Comparison of ENCODE assay signal across 8 cellular contexts in the genomic region with DNA sequence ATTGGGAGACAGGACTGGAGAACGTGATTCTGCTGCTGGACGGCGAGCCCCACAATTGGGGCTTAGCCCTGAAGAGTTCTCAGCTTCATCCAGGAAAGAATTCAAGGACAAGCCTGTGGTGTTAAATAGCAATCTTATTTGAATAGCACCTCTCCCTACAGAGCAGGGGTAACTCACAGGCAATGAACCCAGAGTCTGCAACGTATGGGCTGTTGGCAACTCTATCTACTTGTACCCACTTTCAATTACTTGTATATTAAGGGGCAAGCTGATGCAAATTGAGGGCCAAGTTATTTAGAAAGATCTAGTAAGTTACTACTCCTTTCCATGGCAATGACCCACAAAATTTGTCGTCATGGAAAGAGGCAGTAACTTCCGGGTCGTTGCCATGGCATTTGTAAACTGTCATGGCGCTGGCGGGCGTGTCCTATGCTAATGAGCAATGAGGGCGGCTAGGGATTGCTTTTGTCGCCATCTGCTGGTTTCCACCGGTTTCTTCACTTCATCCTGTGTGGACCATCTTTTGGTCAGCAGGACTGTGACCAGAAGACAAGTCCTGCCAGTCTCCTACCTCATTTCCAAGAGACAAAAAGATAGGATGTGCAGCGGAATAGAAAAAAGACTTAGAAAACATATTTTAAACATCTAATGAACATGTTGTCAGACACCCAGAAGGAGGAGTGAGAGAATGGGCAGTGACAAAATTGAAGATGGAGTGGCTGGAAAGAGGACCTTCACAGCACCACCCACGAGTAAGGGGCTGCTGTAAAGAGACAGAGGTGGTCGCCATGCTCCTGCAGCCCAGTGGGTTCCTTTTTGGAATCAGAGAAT. TPM values are rescaled to one million over a fixed set of nuclear protein-coding genes. Genes with fewer than 3 reads are reported as not detected.
DNase-seq lines count a peak whose midpoint lies in the region; ATAC-seq and TF ChIP-seq lines count a peak whose summit lies in the region.

No MANE protein-coding gene starts in this region.

- peak; percentile 88 for TF ChIP-seq RAD21 in SK-N-SH (IDR thresholded peaks at IDR 0.05; ENCODE audit: low read length)

- POLR2A ChIA-PET in SK-N-SH (lab: Yijun Ruan, JAX): no interaction called here

- no peak for TF ChIP-seq EP300 in SK-N-SH (IDR thresholded peaks at IDR 0.05; ENCODE audit: borderline replicate concordance in 1 of 2, low read depth in 1 of 2, low read length in 1 of 2)
- TF ChIP-seq EP300 in ovary (IDR thresholded peaks at IDR 0.05): peak; percentile 77

- DNase-seq in GM10266 (ENCODE audit: extremely low spot score) (peak; percentile 74), NCI-H1048 (lab: John Stamatoyannopoulos, UW) (peak; percentile 78), SK-N-SH (peak; percentile 79), glutamatergic neuron (peak; percentile 90), ovary (peak; percentile 93 to 98 (median 96)), tibial artery (peak; percentile 96 to 97)
- peak; percentile 91 for DNase-seq in activated naive CD4-positive, alpha-beta T cell treated with anti-CD3 and anti-CD28 coated beads, Interleukin-2, amount 50 U/mL, for 16 hours

- peak overlapping the region in 1 of 2 experiments; percentile 62; a peak in 2 of 4 replicates for H3K27ac ChIP-seq in SK-N-SH (ENCODE audit: low read depth in 2 of 2, low read length in 1 of 2)
- H3K27ac ChIP-seq in ovary: peak overlapping the region; percentile 2 to 66
- H3K27ac ChIP-seq in tibial artery: peak overlapping the region; percentile 68 to 75

- H3K27ac Mint-ChIP-seq in glutamatergic neuron (ENCODE audit: unreplicated experiment): no peak overlapping the region

- H3K9me2 ChIP-seq in SK-N-SH: no peaks in the 10 kb centered on the region

- H3K9ac ChIP-seq in SK-N-SH: no peak overlapping the region

- no peaks in the 10 kb centered on the region for H3K27me3 Mint-ChIP-seq in glutamatergic neuron (ENCODE audit: unreplicated experiment)

- H4K20me1 ChIP-seq in SK-N-SH (ENCODE audit: insufficient read depth): no peaks in the 10 kb centered on the region

- H3K27me3 ChIP-seq in SK-N-SH (ENCODE audit: insufficient read depth): no peaks in the 10 kb centered on the region
- H3K27me3 ChIP-seq in ovary: no peaks in the 10 kb centered on the region
- H3K27me3 ChIP-seq in tibial artery: no peaks in the 10 kb centered on the region

- H3K79me2 ChIP-seq in SK-N-SH (ENCODE audit: insufficient read depth): no peaks in the 10 kb centered on the region

- WGBS in SK-N-SH (ENCODE audit: low lambda C conversion rate): 25% methylated on average over 16 of the region's 16 CpGs
- WGBS in ovary, 3 donors: 21 to 24% (median 23%) methylated on average over 16 of the region's 16 CpGs

- peaks cover 2% of the 10 kb centered on the region for H3K4me1 Mint-ChIP-seq in glutamatergic neuron (ENCODE audit: low read depth, unreplicated experiment)

- no peaks in the 10 kb centered on the region for H3K36me3 ChIP-seq in SK-N-SH (replicated peaks in 1 of 2; ENCODE audit: control insufficient read depth in 1 of 2, insufficient read depth in 2 of 2, low read length in 1 of 2)
- no peaks in the 10 kb centered on the region for H3K36me3 ChIP-seq in ovary
- H3K36me3 ChIP-seq in tibial artery: no peaks in the 10 kb centered on the region

- TF ChIP-seq CTCF in GM10266 (IDR thresholded peaks at IDR 0.05; ENCODE audit: control insufficient read depth, insufficient read depth, low read depth, missing control alignments) (peak; percentile 74), SK-N-SH (IDR thresholded peaks at IDR 0.05) (peak; percentile 88), glutamatergic neuron (IDR thresholded peaks at IDR 0.05; ENCODE audit: partially characterized antibody, unreplicated experiment) (peak; percentile 67), ovary (IDR thresholded peaks at IDR 0.05) (peak; percentile 90 to 93 (median 92)), tibial artery (IDR thresholded peaks at IDR 0.05) (peak; percentile 85 to 96)

- H3K9me3 ChIP-seq in SK-N-SH: no peaks in the 10 kb centered on the region
- H3K9me3 ChIP-seq in ovary: no peaks in the 10 kb centered on the region
- H3K9me3 ChIP-seq in tibial artery: no peaks in the 10 kb centered on the region

- no peak overlapping the region for H3K4me2 ChIP-seq in SK-N-SH

- no peak for TF ChIP-seq POLR2A in ovary (IDR thresholded peaks at IDR 0.05)

- H2AFZ ChIP-seq in SK-N-SH (ENCODE audit: low read depth): peak overlapping the region; percentile 86

- H3K4me3 Mint-ChIP-seq in glutamatergic neuron (ENCODE audit: unreplicated experiment): no peak overlapping the region

- H3F3A ChIP-seq in SK-N-SH (replicated peaks; ENCODE audit: insufficient read depth): no peaks in the 10 kb centered on the region

- H3K9me3 Mint-ChIP-seq in glutamatergic neuron (ENCODE audit: unreplicated experiment): peaks cover 1% of the 10 kb centered on the region

- no peak overlapping the region for H3K4me3 ChIP-seq in SK-N-SH (ENCODE audit: low read depth in 2 of 2, low read length in 1 of 2)
- H3K4me3 ChIP-seq in ovary: no peak overlapping the region
- H3K4me3 ChIP-seq in tibial artery: no peak overlapping the region

- intact Hi-C loops in ovary (cut with DNase I): loop anchor here (5.0 kb wide), 2 partner anchors 46 to 111 kb away; partner anchors contain the start of gene SH3BP5 (in 2 of the 4)
- intact Hi-C loops in tibial artery (cut with DNase I; ENCODE audit: low total_unique reads): loop anchor here (5.0 kb wide), 2 partner anchors 46 to 111 kb away; partner anchors contain the start of gene SH3BP5

- ATAC-seq in HG02623 (IDR thresholded peaks at IDR 0.05; ENCODE audit: unreplicated experiment): peak; percentile 76

- CTCF ChIA-PET in SK-N-SH (lab: Yijun Ruan, JAX): interaction anchor here (0.6 to 6.2 kb wide), 11 partner anchors 9 to 175 kb away, joined by 3 to 66 read pairs (median 4); partner anchors contain the start of gene CAPN7

- H3K36me3 Mint-ChIP-seq in glutamatergic neuron (ENCODE audit: unreplicated experiment): no peaks in the 10 kb centered on the region

- H3K4me1 ChIP-seq in SK-N-SH (ENCODE audit: control insufficient read depth in 1 of 2, insufficient read depth in 2 of 2, low read depth in 1 of 2, low read length in 1 of 2) (peaks cover 0 to 2% of the 10 kb centered on the region in 2 experiments; a peak in 1 of 4 replicates), ovary (ENCODE audit: insufficient read depth) (peaks cover 2% of the 10 kb centered on the region), tibial artery (peaks cover 0 to 4% (median 0%) of the 10 kb centered on the region in 4 donors)

TF ChIP-seq in SK-N-SH, 30 proteins besides CTCF, POLR2A, EP300 and RAD21 (continues in another document):
- peak; percentile 65 for TF ChIP-seq RCOR1 (IDR thresholded peaks at IDR 0.05; ENCODE audit: low read length)
- TF ChIP-seq NFIC (IDR thresholded peaks at IDR 0.05; ENCODE audit: borderline replicate concordance): no peak
- TF ChIP-seq MXI1 (IDR thresholded peaks at IDR 0.05; ENCODE audit: low read depth, low read length): peak; percentile 89; the same call in 1 of the 2 replicates
- TF ChIP-seq GABPA (IDR thresholded peaks at IDR 0.05; ENCODE audit: low read depth): peak; percentile 89
- no peak for TF ChIP-seq FOXM1 (IDR thresholded peaks at IDR 0.05; ENCODE audit: low read depth)
- TF ChIP-seq REST (IDR thresholded peaks at IDR 0.05; ENCODE audit: low read depth, low read length): no peak
- TF ChIP-seq RFX5 (IDR thresholded peaks at IDR 0.05; ENCODE audit: low read length): no peak
- no peak for TF ChIP-seq RXRA (IDR thresholded peaks at IDR 0.05; ENCODE audit: borderline replicate concordance, low read depth)
- peak; percentile 97 for TF ChIP-seq SMC3 (IDR thresholded peaks at IDR 0.05; ENCODE audit: low read depth, low read length)
- peak; percentile 97 for TF ChIP-seq YY1 (IDR thresholded peaks at IDR 0.05; ENCODE audit: low read depth)

RNA-seq across cellular contexts. Expression of gene SH3BP5, which starts 45.8 kb away (rescaled TPM):
- polyA plus RNA-seq in SK-N-SH (2012; rRNA removed): 29.5 and 32.3 TPM in 2 replicates
- polyA plus RNA-seq in SK-N-SH (2012; cell fraction: cytosol; rRNA removed): 27.5 and 29.2 TPM in 2 replicates
- 33.0 and 35.2 TPM in 2 replicates for polyA plus RNA-seq in SK-N-SH (2012; cell fraction: nucleus; rRNA removed)
- total RNA-seq in glutamatergic neuron (ENCODE audit: unreplicated experiment): 25.3 TPM
- 100 to 1,000 TPM in 5 of 7 donors, 10 to 100 TPM in 2; 80.4 to 205 (median 142) TPM for total RNA-seq in ovary
- polyA plus RNA-seq in ovary: 100 to 1,000 TPM; 131 to 157 TPM

RNA-seq across cellular contexts. Expression of gene METTL6, which starts 49.2 kb away (rescaled TPM):
- polyA plus RNA-seq in SK-N-SH (2012; rRNA removed) (22.7 and 23.7 TPM in 2 replicates), ovary (10 to 100 TPM; 13.0 to 15.1 TPM)
- 24.4 and 35.0 TPM in 2 replicates for polyA plus RNA-seq in SK-N-SH (2012; cell fraction: cytosol; rRNA removed)
- polyA plus RNA-seq in SK-N-SH (2012; cell fraction: nucleus; rRNA removed): 16.9 and 20.2 TPM in 2 replicates
- total RNA-seq in glutamatergic neuron (ENCODE audit: unreplicated experiment) (25.9 TPM), ovary (10 to 100 TPM; 16.1 to 25.6 (median 23.0) TPM)

RNA-seq across cellular contexts. Expression of gene EAF1, which starts 49.2 kb away (rescaled TPM):
- polyA plus RNA-seq in SK-N-SH (2012; rRNA removed) (10.0 and 11.1 TPM in 2 replicates), ovary (10 to 100 TPM in 1 of 2 donors, 1 to 10 TPM in 1; 5.4 to 13.8 TPM)
- polyA plus RNA-seq in SK-N-SH (2012; cell fraction: cytosol; rRNA removed): 8.3 and 10.0 TPM in 2 replicates
- polyA plus RNA-seq in SK-N-SH (2012; cell fraction: nucleus; rRNA removed): 9.3 and 10.6 TPM in 2 replicates
- total RNA-seq in glutamatergic neuron (ENCODE audit: unreplicated experiment) (43.9 TPM), ovary (10 to 100 TPM in 5 of 7 donors, 1 to 10 TPM in 2; 8.5 to 16.0 (median 11.9) TPM)
